ENCODE assay signal across 8 cellular contexts in the genomic region with DNA sequence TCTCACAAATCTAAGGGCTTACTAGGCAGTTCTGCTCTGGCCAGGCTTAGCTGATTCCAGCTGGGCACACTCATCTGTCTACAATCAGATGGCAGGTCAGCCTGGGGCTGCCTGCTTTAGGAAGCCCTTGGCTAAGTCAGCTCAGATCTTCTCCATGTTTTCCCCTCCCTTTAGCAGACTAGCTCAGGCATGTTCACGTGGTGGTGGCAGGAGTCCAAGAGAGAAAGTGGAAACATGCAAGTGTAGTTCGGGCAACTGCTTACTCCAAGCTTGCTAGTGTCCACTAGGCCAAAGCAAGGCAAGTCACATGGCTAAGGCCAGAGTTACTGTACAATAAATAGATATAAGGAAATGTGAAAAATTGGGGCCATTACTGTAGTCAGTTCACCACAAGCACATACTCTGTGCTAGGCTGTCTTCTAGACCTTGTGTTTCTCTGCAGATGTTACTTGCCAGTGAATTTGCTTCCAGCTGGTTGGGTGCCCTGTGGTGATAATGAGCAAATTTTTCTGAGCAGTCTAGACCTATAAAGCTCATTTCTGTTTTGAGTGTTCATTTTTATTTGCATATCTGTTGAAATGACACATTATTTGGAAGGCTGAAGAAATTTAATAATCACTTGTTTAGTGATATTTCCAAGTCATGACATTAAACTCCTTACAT. TPM values are rescaled to one million over a fixed set of nuclear protein-coding genes. Genes with fewer than 3 reads are reported as not detected.
DNase-seq lines count a peak whose midpoint lies in the region; ATAC-seq lines count a peak whose summit lies in the region.

No MANE protein-coding gene starts in this region.

- no peaks in the 10 kb centered on the region for H3K27me3 ChIP-seq in adipocyte (replicated peaks; ENCODE audit: control insufficient read depth, insufficient read depth, low read length)

- ATAC-seq in GM19467 (IDR thresholded peaks at IDR 0.05; ENCODE audit: unreplicated experiment) = no peak
- no peak for ATAC-seq in GM18909 (IDR thresholded peaks at IDR 0.05; ENCODE audit: poor library complexity, unreplicated experiment)

- peaks cover 32% of the 10 kb centered on the region for H3K4me1 ChIP-seq in adipocyte (ENCODE audit: control insufficient read depth, insufficient read depth, low read length)

- H3K4me3 ChIP-seq in adipocyte (ENCODE audit: low read length) = no peak overlapping the region

- DNase-seq in GM04504 (ENCODE audit: low read depth) (peak; percentile 73), adipocyte (ENCODE audit: low read depth) (peak; percentile 93), cardiac septum (ENCODE audit: low spot score) (peak; percentile 90), renal cortical epithelial cell (ENCODE audit: low read depth) (peak; percentile 80), DMS114 treated with DMSO at 0.1 percent for 48 hours (lab: John Stamatoyannopoulos, UW; ENCODE audit: unreplicated experiment) (no peak), activated T-cell treated with anti-CD3 and anti-CD28 coated beads for 4 hours (no peak)

- H3K36me3 ChIP-seq in adipocyte (ENCODE audit: control insufficient read depth, insufficient read depth, low read length, severe bottlenecking) = peaks cover 58% of the 10 kb centered on the region

- peak overlapping the region; percentile 28 for H3K9ac ChIP-seq in adipocyte (ENCODE audit: low read length)

- no peaks in the 10 kb centered on the region for H3K9me3 ChIP-seq in adipocyte (ENCODE audit: control insufficient read depth, low read length)

- intact Hi-C loops in cardiac septum (cut with DNase I) = no loop called here

RNA-seq across cellular contexts. Expression of gene RECK, which starts 38.3 kb away (rescaled TPM):
- 5.8 TPM for total RNA-seq in cardiac septum
- total RNA-seq in renal cortical epithelial cell = 9.6 and 11.6 TPM in 2 replicates

Comparison
In these comparisons a context has a peak if more than half of its experiments do, and no peak if none do; other contexts are left out.
1. DNase-seq: peak in GM04504 (single experiment), adipocyte (single experiment), cardiac septum (single experiment) and renal cortical epithelial cell (single experiment); none in DMS114 treated with DMSO at 0.1 percent for 48 hours (single experiment) and activated T-cell treated with anti-CD3 and anti-CD28 coated beads for 4 hours (single experiment).